In the genomic region with DNA sequence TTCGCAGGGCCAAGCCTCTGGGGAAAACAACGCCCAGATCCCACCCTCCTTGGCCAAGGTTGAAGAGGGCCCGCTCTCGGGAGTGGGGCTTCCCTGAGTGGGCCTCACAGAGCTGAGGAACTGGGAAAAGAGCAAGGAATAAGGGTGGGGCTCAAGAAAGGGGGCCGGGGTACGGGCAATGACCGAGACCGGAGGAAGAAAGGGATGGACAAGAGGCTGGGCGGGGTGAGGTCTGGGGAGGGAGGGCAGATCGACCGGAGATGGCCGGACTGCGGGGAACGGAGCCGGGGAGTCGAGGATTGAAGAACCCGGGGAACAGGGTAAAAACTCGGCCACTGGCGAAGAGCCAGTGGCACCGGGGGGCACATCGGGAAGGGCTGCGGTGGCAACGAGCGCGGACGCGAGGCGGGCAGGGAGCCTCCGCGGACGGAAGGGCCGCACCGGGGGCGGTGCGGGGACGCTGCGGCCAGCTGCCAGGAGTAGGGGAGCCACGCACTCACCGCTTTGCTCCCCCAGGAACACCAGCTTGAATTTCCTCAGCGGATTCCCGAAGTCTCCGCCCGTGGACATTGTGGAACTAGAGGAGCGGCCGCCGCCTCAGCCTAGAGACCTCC, we compare ENCODE assay signal across 8 cellular contexts. TPM values are rescaled to one million over a fixed set of nuclear protein-coding genes. Genes with fewer than 3 reads are reported as not detected.
DNase-seq lines count a peak whose midpoint lies in the region; ATAC-seq, FAIRE-seq and TF ChIP-seq lines count a peak whose summit lies in the region.

No MANE protein-coding gene starts in this region.

- ATAC-seq in HG02840 (IDR thresholded peaks at IDR 0.05; ENCODE audit: low FRiP score, unreplicated experiment) (peak; percentile 5), HG03159 (IDR thresholded peaks at IDR 0.05; ENCODE audit: unreplicated experiment) (no peak)

- DNase-seq in NCI-H82 (lab: John Stamatoyannopoulos, UW): peak; percentile 40
- no peak for DNase-seq in NCI-H82 treated with DMSO at 0.1 percent for 48 hours (lab: John Stamatoyannopoulos, UW; ENCODE audit: unreplicated experiment)
- DNase-seq in RKO (ENCODE audit: low spot score): peak; percentile 41
- no peak for DNase-seq in bronchial epithelial cell (ENCODE audit: low read depth)
- peak; percentile 87 for DNase-seq in kidney
- peak; percentile 3 for DNase-seq in stimulated activated CD4-positive, alpha-beta T cell treated with anti-CD3 and anti-CD28 coated beads, Interleukin-1b, Interleukin-23, amount 100 ng/mL, for 48 hours

- H3K27me3 ChIP-seq in bronchial epithelial cell (ENCODE audit: control insufficient read depth, insufficient read depth, low read length): no peaks in the 10 kb centered on the region

- peaks cover 7 to 14% of the 10 kb centered on the region in 2 donors for H3K4me1 ChIP-seq in kidney (ENCODE audit: control insufficient read depth in 1 of 2, insufficient read depth in 1 of 2, low read depth in 1 of 2, low read length in 2 of 2)

- H3K36me3 ChIP-seq in bronchial epithelial cell (ENCODE audit: control insufficient read depth, insufficient read depth, low read length) (no peaks in the 10 kb centered on the region), kidney (ENCODE audit: control insufficient read depth in 1 of 2, insufficient read depth in 2 of 2, low read length in 2 of 2) (no peaks in the 10 kb centered on the region)

- H3K4me3 ChIP-seq in bronchial epithelial cell (ENCODE audit: low read depth, low read length) (peak overlapping the region; percentile 97), kidney (ENCODE audit: low read length in 2 of 2) (peak overlapping the region; percentile 73 to 74)

- H3K27ac ChIP-seq in kidney (ENCODE audit: low read depth in 2 of 2, low read length in 2 of 2): peak overlapping the region; percentile 93 to 95

- H3K9ac ChIP-seq in kidney (ENCODE audit: low read length in 2 of 2): peak overlapping the region; percentile 90 to 94

- TF ChIP-seq CTCF in bronchial epithelial cell (IDR thresholded peaks at IDR 0.05; ENCODE audit: insufficient read depth, low read length, severe bottlenecking): no peak
- TF ChIP-seq CTCF in kidney (IDR thresholded peaks at IDR 0.05; ENCODE audit: borderline replicate concordance, extremely low read depth, insufficient read depth): no peak

- intact Hi-C loops in kidney (cut with DNase I): no loop called here

- FAIRE-seq in bronchial epithelial cell (lab: Jason Lieb, UNC) (no peak), kidney (lab: Jason Lieb, UNC) (no peak)

- H3K9me3 ChIP-seq in kidney (ENCODE audit: control insufficient read depth in 1 of 2, low read length in 2 of 2): no peaks in the 10 kb centered on the region

RNA-seq across cellular contexts. Expression of a gene that starts 0.7 kb away (rescaled TPM):
- 237 and 297 TPM in 2 replicates for total RNA-seq in bronchial epithelial cell
- 138 TPM for total RNA-seq in kidney
- polyA plus RNA-seq in kidney (ENCODE audit: insufficient read depth, low read depth, low replicate concordance): 61.0 TPM

RNA-seq across cellular contexts. Expression of a gene that starts 27.5 kb away (rescaled TPM):
- total RNA-seq in bronchial epithelial cell: 37.1 and 49.3 TPM in 2 replicates
- 27.5 TPM for total RNA-seq in kidney
- 79.3 TPM for polyA plus RNA-seq in kidney (ENCODE audit: insufficient read depth, low read depth, low replicate concordance)

Comparison
In these comparisons a context has a peak if more than half of its experiments do, and no peak if none do; other contexts are left out.
1. DNase-seq: peak in NCI-H82 (single experiment), RKO (single experiment), kidney (single experiment) and stimulated activated CD4-positive, alpha-beta T cell treated with anti-CD3 and anti-CD28 coated beads, Interleukin-1b, Interleukin-23, amount 100 ng/mL, for 48 hours (single experiment); none in NCI-H82 treated with DMSO at 0.1 percent for 48 hours (single experiment) and bronchial epithelial cell (single experiment).